In genomic region chr2:100407108-100407507, GRCh38 we compare ENCODE assay signal across 20 cellular contexts. TPM values are rescaled to one million over a fixed set of nuclear protein-coding genes. Genes with fewer than 3 reads are reported as not detected.
DNase-seq lines count a peak whose midpoint lies in the region; ATAC-seq lines count a peak whose summit lies in the region.
"Had no signal": no experiment of that assay in that cellular context is flagged by ENCODE, and none has a peak within 500 bp of the region (broad histone marks: within the 10 kb centered on the region; RNA-seq: fewer than 3 reads in every experiment).

No MANE protein-coding gene starts in this region.

- intact Hi-C loops in Right ventricle myocardium superior (cut with DNase I): no loop called here

- ATAC-seq in Right ventricle myocardium superior (ENCODE audit: poor library complexity) (peak; percentile 56), GM21423 (IDR thresholded peaks at IDR 0.05; ENCODE audit: unreplicated experiment) (no peak), GM21737 (IDR thresholded peaks at IDR 0.05; ENCODE audit: unreplicated experiment) (no peak)

- DNase-seq in activated CD8-positive, alpha-beta memory T cell treated with anti-CD3 and anti-CD28 coated beads for 24 hours: peak; percentile 15
- no peak for DNase-seq in activated CD8-positive, alpha-beta memory T cell treated with anti-CD3 and anti-CD28 coated beads, Interleukin-2, amount 50 U/mL, for 4 hours
- DNase-seq in Right ventricle myocardium superior (no peak), inferior parietal cortex (ENCODE audit: extremely low spot score) (peak; percentile 31), putamen (ENCODE audit: low spot score) (peak; percentile 72), GOT3 (lab: John Stamatoyannopoulos, UW) (no peak)
- DNase-seq: Caco-2; CD4-positive, alpha-beta T cell; DMS153; GDM1; GM23248; NCI-H1417 treated with DMSO at 0.1 percent for 48 hours; NCI-H187 treated with DMSO at 0.1 percent for 48 hours; NCI-H2227 treated with DMSO at 0.1 percent for 48 hours; NCI-H510A treated with DMSO at 0.1 percent for 48 hours; NCI-H82; OCI-M1; SHP77 treated with DMSO at 0.1 percent for 48 hours had no signal

RNA-seq across cellular contexts. Expression of gene CHST10, which starts 10.4 kb away (rescaled TPM):
- 11.7 TPM for total RNA-seq in Right ventricle myocardium superior
- total RNA-seq: Caco-2 had no signal

Comparison
In these comparisons a context has a peak if more than half of its experiments do, and no peak if none do; other contexts are left out.
1. DNase-seq: peak in activated CD8-positive, alpha-beta memory T cell treated with anti-CD3 and anti-CD28 coated beads for 24 hours (single experiment), inferior parietal cortex (single experiment) and putamen (single experiment); none in activated CD8-positive, alpha-beta memory T cell treated with anti-CD3 and anti-CD28 coated beads, Interleukin-2, amount 50 U/mL, for 4 hours (single experiment), Right ventricle myocardium superior (single experiment) and GOT3 (single experiment).